In genomic region chr16:21793310-21793709, GRCh38 we compare ENCODE assay signal across 7 cellular contexts.
DNase-seq lines count a peak whose midpoint lies in the region; ATAC-seq and TF ChIP-seq lines count a peak whose summit lies in the region.
"Not testable (repeated sequence)": the region's sequence is repeated elsewhere in the genome, so short reads cannot be mapped to it uniquely, and the experiment has no call there.

No MANE protein-coding gene starts in this region.

- not testable (repeated sequence) for H3K4me1 Mint-ChIP-seq in CD14-positive monocyte; naive thymus-derived CD4-positive, alpha-beta T cell

- CTCF ChIA-PET in naive thymus-derived CD4-positive, alpha-beta T cell (lab: Charles Lee): not testable (repeated sequence)

- not testable (repeated sequence) for H3K4me3 Mint-ChIP-seq in CD14-positive monocyte; naive thymus-derived CD4-positive, alpha-beta T cell

- not testable (repeated sequence) for H3K27ac ChIP-seq in lower lobe of right lung; naive thymus-derived CD4-positive, alpha-beta T cell (ENCODE audit: low read depth, low read length); upper lobe of right lung

- peak; percentile 85 for DNase-seq in CD14-positive monocyte (ENCODE audit: low spot score)
- not testable (repeated sequence) for DNase-seq in Right ventricle myocardium inferior (ENCODE audit: missing footprints); left cardiac atrium; left lobe of liver (ENCODE audit: low spot score); lower lobe of right lung; naive thymus-derived CD4-positive, alpha-beta T cell; upper lobe of right lung

- not testable (repeated sequence) for H3K4me3 ChIP-seq in lower lobe of right lung; naive thymus-derived CD4-positive, alpha-beta T cell (ENCODE audit: low read length); upper lobe of right lung

- H3K27ac Mint-ChIP-seq in CD14-positive monocyte; naive thymus-derived CD4-positive, alpha-beta T cell: not testable (repeated sequence)

- not testable (repeated sequence) for H3K9me3 Mint-ChIP-seq in CD14-positive monocyte; naive thymus-derived CD4-positive, alpha-beta T cell

- H3K9me3 ChIP-seq in lower lobe of right lung; naive thymus-derived CD4-positive, alpha-beta T cell (ENCODE audit: control insufficient read depth in 2 of 3, low read length in 3 of 3); upper lobe of right lung: not testable (repeated sequence)

- not testable (repeated sequence) for H3K36me3 ChIP-seq in lower lobe of right lung; naive thymus-derived CD4-positive, alpha-beta T cell (ENCODE audit: control insufficient read depth in 2 of 3, insufficient read depth in 3 of 3, low read length in 3 of 3); upper lobe of right lung

- POLR2A ChIA-PET in naive thymus-derived CD4-positive, alpha-beta T cell (lab: Charles Lee): not testable (repeated sequence)

- intact Hi-C loops in CD14-positive monocyte (cut with micrococcal nuclease); Right ventricle myocardium inferior (cut with DNase I); left cardiac atrium (cut with DNase I); lower lobe of right lung (cut with DNase I); naive thymus-derived CD4-positive, alpha-beta T cell (cut with micrococcal nuclease); upper lobe of right lung (cut with DNase I): not testable (repeated sequence)

- H3K27me3 Mint-ChIP-seq in CD14-positive monocyte (ENCODE audit: low read depth in 3 of 3); naive thymus-derived CD4-positive, alpha-beta T cell: not testable (repeated sequence)

- peak; percentile 31 for ATAC-seq in Right ventricle myocardium inferior
- peak; percentile 27 to 54 for ATAC-seq in left cardiac atrium
- ATAC-seq in left lobe of liver: peak; percentile 56
- peak; percentile 37 to 44 for ATAC-seq in lower lobe of right lung
- ATAC-seq in naive thymus-derived CD4-positive, alpha-beta T cell: peak; percentile 59
- ATAC-seq in upper lobe of right lung: peak; percentile 81

- H3K36me3 Mint-ChIP-seq in CD14-positive monocyte; naive thymus-derived CD4-positive, alpha-beta T cell: not testable (repeated sequence)

- H3K27me3 ChIP-seq in lower lobe of right lung (ENCODE audit: low read depth); naive thymus-derived CD4-positive, alpha-beta T cell (ENCODE audit: control insufficient read depth in 2 of 2, insufficient read depth in 2 of 2, low read length in 2 of 2); upper lobe of right lung: not testable (repeated sequence)

- TF ChIP-seq CTCF in CD14-positive monocyte (IDR thresholded peaks at IDR 0.05); lower lobe of right lung (IDR thresholded peaks at IDR 0.05); upper lobe of right lung (IDR thresholded peaks at IDR 0.05): not testable (repeated sequence)

- H3K4me1 ChIP-seq in lower lobe of right lung; naive thymus-derived CD4-positive, alpha-beta T cell (ENCODE audit: control insufficient read depth in 2 of 2, insufficient read depth in 2 of 2, low read length in 2 of 2); upper lobe of right lung: not testable (repeated sequence)

Comparison
In these comparisons a context has a peak if more than half of its experiments do, and no peak if none do; other contexts are left out.
1. ATAC-seq: peak in every context shown above with its lines; median percentile 81 in upper lobe of right lung; 59 in naive thymus-derived CD4-positive, alpha-beta T cell; 56 in left lobe of liver; 40 in left cardiac atrium; 40 in lower lobe of right lung; 31 in Right ventricle myocardium inferior.